17 cellular contexts compared by ENCODE assay signal in genomic region chr4:73723029-73723428, GRCh38. TPM values are rescaled to one million over a fixed set of nuclear protein-coding genes. Genes with fewer than 3 reads are reported as not detected.
DNase-seq lines count a peak whose midpoint lies in the region; ATAC-seq, FAIRE-seq and TF ChIP-seq lines count a peak whose summit lies in the region.
"Had no signal": no experiment of that assay in that cellular context is flagged by ENCODE, and none has a peak within 500 bp of the region (broad histone marks: within the 10 kb centered on the region; RNA-seq: fewer than 3 reads in every experiment).

No MANE protein-coding gene starts in this region.

- H3K4me3 Mint-ChIP-seq in astrocyte (ENCODE audit: unreplicated experiment) = no peak overlapping the region

- no peak overlapping the region for H3K27ac Mint-ChIP-seq in astrocyte (ENCODE audit: unreplicated experiment)

- no peak for TF ChIP-seq CTCF in astrocyte (IDR thresholded peaks at IDR 0.05; ENCODE audit: insufficient read depth, low read depth, low read length)

- no peaks in the 10 kb centered on the region for H3K79me2 ChIP-seq in astrocyte (ENCODE audit: insufficient read depth, low read length)

- DNase-seq in ELR (ENCODE audit: low read depth) = peak; percentile 85
- peak; percentile 98 for DNase-seq in NCI-H460 (ENCODE audit: extremely low read depth, low read depth)
- peak; percentile 55 for DNase-seq in astrocyte (ENCODE audit: low read depth)
- DNase-seq in kidney tubule cell (ENCODE audit: low spot score) = peak; percentile 66
- DNase-seq in SHP77 treated with DMSO at 0.1 percent for 48 hours (lab: John Stamatoyannopoulos, UW) = no peak
- no peak for DNase-seq in DMS79 (lab: John Stamatoyannopoulos, UW)
- no peak for DNase-seq in retina
- DNase-seq: AML-193, Caco-2, NCI-H1048, NCI-H187, NCI-H446 treated with DMSO at 0.1 percent for 48 hours, NCI-H774, SJCRH30 had no signal

- H3K36me3 ChIP-seq in astrocyte (ENCODE audit: insufficient read depth, low read length) = no peaks in the 10 kb centered on the region
- H3K36me3 ChIP-seq: HAP-1, SJCRH30 had no signal

- no peak overlapping the region for H3K4me2 ChIP-seq in astrocyte (ENCODE audit: low read length)

- FAIRE-seq in astrocyte (lab: Jason Lieb, UNC) = no peak
- FAIRE-seq: GM18507 had no signal

- no peak overlapping the region for H3K27ac ChIP-seq in astrocyte (ENCODE audit: low read depth, low read length)
- H3K27ac ChIP-seq: SJCRH30 had no signal

- ATAC-seq in HG03457 (IDR thresholded peaks at IDR 0.05; ENCODE audit: unreplicated experiment) = no peak

- no peak overlapping the region for H2AFZ ChIP-seq in astrocyte (ENCODE audit: low read depth, low read length)

- H3K36me3 Mint-ChIP-seq in astrocyte (ENCODE audit: low read depth, unreplicated experiment) = no peaks in the 10 kb centered on the region

- H3K4me1 Mint-ChIP-seq in astrocyte (ENCODE audit: low read depth, unreplicated experiment) = peaks cover 43% of the 10 kb centered on the region

- H3K9ac ChIP-seq in astrocyte (ENCODE audit: low read length) = no peak overlapping the region

- peaks cover 3% of the 10 kb centered on the region for H3K9me3 Mint-ChIP-seq in astrocyte (ENCODE audit: unreplicated experiment)

- no peaks in the 10 kb centered on the region for H3K27me3 ChIP-seq in astrocyte (ENCODE audit: insufficient read depth, low read length)
- H3K27me3 ChIP-seq: SJCRH30 had no signal

- no peaks in the 10 kb centered on the region for H4K20me1 ChIP-seq in astrocyte (ENCODE audit: insufficient read depth, low read length)

- no peaks in the 10 kb centered on the region for H3K27me3 Mint-ChIP-seq in astrocyte (ENCODE audit: low read depth, unreplicated experiment)

- H3K9me3 ChIP-seq in astrocyte (ENCODE audit: insufficient read depth, low read depth, low read length) = no peaks in the 10 kb centered on the region
- H3K9me3 ChIP-seq: Caco-2, HAP-1, SJCRH30 had no signal

- no peak overlapping the region for H3K4me3 ChIP-seq in astrocyte (ENCODE audit: insufficient read depth, low read depth, low read length)
- H3K4me3 ChIP-seq: HAP-1, SJCRH30 had no signal

- H3K4me1 ChIP-seq in astrocyte (ENCODE audit: insufficient read depth, low read length) = peaks cover 25% of the 10 kb centered on the region
- H3K4me1 ChIP-seq: Caco-2, HAP-1 had no signal

RNA-seq across cellular contexts. Expression of gene CXCL8, which starts 17.3 kb away (rescaled TPM):
- 1,552 and 1,559 TPM in 2 replicates for total RNA-seq in NCI-H460 (2014; rRNA removed; shearing (Covaris generic))
- polyA plus RNA-seq in NCI-H460 (2014; cell fraction: nucleus; rRNA removed) = 662 and 826 TPM in 2 replicates
- 1.2 and 1.5 TPM in 2 replicates for total RNA-seq in astrocyte

Comparison
In these comparisons a context has a peak if more than half of its experiments do, and no peak if none do; other contexts are left out.
1. DNase-seq: peak in ELR (single experiment), NCI-H460 (single experiment), astrocyte (single experiment) and kidney tubule cell (single experiment); none in SHP77 treated with DMSO at 0.1 percent for 48 hours (single experiment), DMS79 (single experiment) and retina (single experiment).
2. RNA of gene CXCL8, which starts 17.3 kb away (total RNA-seq): 1,552 to 1,559 TPM in NCI-H460; 1.2 to 1.5 TPM in astrocyte; every median in the first group is over 100 times any median in the second.